15 cellular contexts compared by ENCODE assay signal in genomic region chr13:109904218-109904617, GRCh38.
A peak's percentile ranks its signal among the peaks of the same experiment; 100 is the strongest.
DNase-seq lines count a peak whose midpoint lies in the region; ATAC-seq, FAIRE-seq and TF ChIP-seq lines count a peak whose summit lies in the region.
"Had no signal": no experiment of that assay in that cellular context is flagged by ENCODE, and none has a peak within 500 bp of the region (broad histone marks: within the 10 kb centered on the region; RNA-seq: fewer than 3 reads in every experiment).

No MANE protein-coding gene starts in this region.

- H3K9me3 ChIP-seq in breast epithelium (peaks cover 0 to 9% of the 10 kb centered on the region in 2 donors), K562 (replicated peaks; ENCODE audit: control insufficient read depth, insufficient read depth, low read depth, low read length) (no peaks in the 10 kb centered on the region)

- H3K4me1 Mint-ChIP-seq in MCF 10A (ENCODE audit: insufficient read depth, unreplicated experiment) = no peaks in the 10 kb centered on the region
- H3K4me1 Mint-ChIP-seq in activated CD4-positive, alpha-beta T cell treated with anti-CD3 and anti-CD28 coated beads, Interleukin-2, amount 10 ng/mL, durations not matched to agents 7 days and 5 days = no peaks in the 10 kb centered on the region

- H3K4me3 Mint-ChIP-seq in MCF 10A (ENCODE audit: unreplicated experiment) = no peak overlapping the region
- no peak overlapping the region for H3K4me3 Mint-ChIP-seq in activated CD4-positive, alpha-beta T cell treated with anti-CD3 and anti-CD28 coated beads, Interleukin-2, amount 10 ng/mL, durations not matched to agents 7 days and 5 days
- H3K4me3 Mint-ChIP-seq: activated CD8-positive, alpha-beta T cell treated with anti-CD3 and anti-CD28 coated beads, Interleukin-2, amount 10 ng/mL, durations not matched to agents 7 days and 5 days had no signal

- in situ Hi-C loops in K562 (cut with MboI) = no loop called here

- TF ChIP-seq CTCF in MCF 10A (IDR thresholded peaks at IDR 0.05; ENCODE audit: unreplicated experiment) = no peak
- TF ChIP-seq CTCF in breast epithelium (IDR thresholded peaks at IDR 0.05) = no peak
- TF ChIP-seq CTCF in K562 (IDR thresholded peaks at IDR 0.05 in 2 of 3, conservative IDR thresholded peaks at IDR 0.05 in 1 of 3; ENCODE audit: insufficient read depth in 2 of 3, low read depth in 1 of 3, low read length in 3 of 3) = peak in 2 of 3 experiments; percentile 9 to 36; a peak in 2 of 6 replicates

- TF ChIP-seq RAD21 in K562 (CRISPR knock-in tag; conservative IDR thresholded peaks at IDR 0.05 in 1 of 2, IDR thresholded peaks at IDR 0.05 in 1 of 2) = peak in 1 of 2 experiments; percentile 45; a peak in 1 of 4 replicates

- no peak for TF ChIP-seq EP300 in K562 (IDR thresholded peaks at IDR 0.05; ENCODE audit: low read length)

- H3K27me3 ChIP-seq in breast epithelium (no peaks in the 10 kb centered on the region), K562 (ENCODE audit: control insufficient read depth in 2 of 2, insufficient read depth in 2 of 2, low read length in 2 of 2) (no peaks in the 10 kb centered on the region)

- H2AFZ ChIP-seq in K562 (ENCODE audit: low read depth, low read length) = no peak overlapping the region

- H3K27ac Mint-ChIP-seq in MCF 10A (ENCODE audit: low read depth, unreplicated experiment) = no peak overlapping the region
- H3K27ac Mint-ChIP-seq in activated CD4-positive, alpha-beta T cell treated with anti-CD3 and anti-CD28 coated beads, Interleukin-2, amount 10 ng/mL, durations not matched to agents 7 days and 5 days = no peak overlapping the region
- H3K27ac Mint-ChIP-seq: activated CD8-positive, alpha-beta T cell treated with anti-CD3 and anti-CD28 coated beads, Interleukin-2, amount 10 ng/mL, durations not matched to agents 7 days and 5 days had no signal

- no peaks in the 10 kb centered on the region for H3K9me3 Mint-ChIP-seq in MCF 10A (ENCODE audit: unreplicated experiment)
- no peaks in the 10 kb centered on the region for H3K9me3 Mint-ChIP-seq in activated CD4-positive, alpha-beta T cell treated with anti-CD3 and anti-CD28 coated beads, Interleukin-2, amount 10 ng/mL, durations not matched to agents 7 days and 5 days

- H4K20me1 ChIP-seq in K562 (replicated peaks; ENCODE audit: control insufficient read depth, insufficient read depth, low read length) = no peaks in the 10 kb centered on the region

- H3K9ac ChIP-seq in K562 (ENCODE audit: insufficient read depth in 1 of 2, low read depth in 2 of 2, low read length in 2 of 2) = no peak overlapping the region

- POLR2A ChIA-PET in MCF 10A (lab: Yijun Ruan, JAX) (no interaction called here), K562 (lab: Yijun Ruan, JAX) (no interaction called here)
- POLR2A ChIA-PET in activated CD4-positive, alpha-beta T cell treated with anti-CD3 and anti-CD28 coated beads, Interleukin-2, amount 10 ng/mL, durations not matched to agents 7 days and 5 days (lab: Charles Lee) = no interaction called here

- ATAC-seq in K562 = peak; percentile 95
- ATAC-seq: activated CD8-positive, alpha-beta T cell treated with anti-CD3 and anti-CD28 coated beads, Interleukin-2, amount 10 ng/mL, durations not matched to agents 7 days and 5 days had no signal

- DNase-seq in MCF 10A (ENCODE audit: unreplicated experiment) (peak; percentile 6), breast epithelium (ENCODE audit: low spot score in 2 of 2) (no peak), NCI-H82 (lab: John Stamatoyannopoulos, UW) (peak; percentile 70), K562 (ENCODE audit: extremely low read depth in 1 of 4, low spot score in 3 of 4) (peak; percentile 16 to 53 (median 19)), cardiac septum (ENCODE audit: low spot score) (no peak), foreskin melanocyte (no peak)
- no peak for DNase-seq in activated CD4-positive, alpha-beta T cell treated with anti-CD3 and anti-CD28 coated beads, Interleukin-2, amount 10 ng/mL, durations not matched to agents 7 days and 5 days
- no peak for DNase-seq in stimulated activated CD4-positive, alpha-beta T cell treated with anti-CD3 and anti-CD28 coated beads, Interleukin-2, amount 100 ng/mL, for 48 hours
- DNase-seq: activated CD8-positive, alpha-beta T cell treated with anti-CD3 and anti-CD28 coated beads, Interleukin-2, amount 10 ng/mL, durations not matched to agents 7 days and 5 days; activated gamma-delta T cell; effector CD8-positive, alpha-beta T cell; kidney; NCI-H146 had no signal

- no peak overlapping the region for H3K4me2 ChIP-seq in K562 (ENCODE audit: insufficient read depth, low read length)

- WGBS in K562 (ENCODE audit: insufficient coverage, low coverage, missing lambda C conversion rate) = 3% methylated on average over 4 of the region's 4 CpGs

- H3K27ac ChIP-seq in breast epithelium (no peak overlapping the region), K562 (ENCODE audit: extremely low read depth, low read depth, low read length) (no peak overlapping the region)

- no TSS peak for BruUV-seq in MCF 10A (replicated peaks; lab: Mats Ljungman, UMichigan)
- BruUV-seq in K562 (replicated peaks; lab: Mats Ljungman, UMichigan) = no TSS peak

- H3K4me1 ChIP-seq in breast epithelium = no peaks in the 10 kb centered on the region
- H3K4me1 ChIP-seq in K562 (replicated peaks in 1 of 2; ENCODE audit: control insufficient read depth in 2 of 2, insufficient read depth in 2 of 2, low read length in 2 of 2) = no peaks in the 10 kb centered on the region

- no peaks in the 10 kb centered on the region for H3K27me3 Mint-ChIP-seq in MCF 10A (ENCODE audit: insufficient read depth, unreplicated experiment)
- H3K27me3 Mint-ChIP-seq in activated CD4-positive, alpha-beta T cell treated with anti-CD3 and anti-CD28 coated beads, Interleukin-2, amount 10 ng/mL, durations not matched to agents 7 days and 5 days = peaks cover 2% of the 10 kb centered on the region

- no peak overlapping the region for H3K4me3 ChIP-seq in breast epithelium
- H3K4me3 ChIP-seq in K562 = no peak overlapping the region

- no peaks in the 10 kb centered on the region for H3K36me3 ChIP-seq in breast epithelium
- no peaks in the 10 kb centered on the region for H3K36me3 ChIP-seq in K562 (ENCODE audit: control insufficient read depth, insufficient read depth, low read length)

- H3K79me2 ChIP-seq in K562 (ENCODE audit: control insufficient read depth, insufficient read depth, low read length) = no peaks in the 10 kb centered on the region

- CTCF ChIA-PET in MCF 10A (lab: Yijun Ruan, JAX) (interaction anchor here (0.6 kb wide), 1 partner anchor 65 kb away, joined by 3 read pairs; no protein-coding TSS in a partner anchor), K562 (lab: Yijun Ruan, JAX; ENCODE audit: low intra/inter-chr PET ratio) (no interaction called here)
- CTCF ChIA-PET in activated CD4-positive, alpha-beta T cell treated with anti-CD3 and anti-CD28 coated beads, Interleukin-2, amount 10 ng/mL, durations not matched to agents 7 days and 5 days (lab: Charles Lee) = no interaction called here

- TF ChIP-seq POLR2A in breast epithelium (IDR thresholded peaks at IDR 0.05) = no peak
- TF ChIP-seq POLR2A in K562 (conservative IDR thresholded peaks at IDR 0.05) = no peak

- H3K9me1 ChIP-seq in K562 (ENCODE audit: control insufficient read depth, insufficient read depth, low read length) = no peaks in the 10 kb centered on the region

- intact Hi-C loops in MCF 10A (cut with micrococcal nuclease) = no loop called here
- intact Hi-C loops in breast epithelium (cut with DNase I; ENCODE audit: low total_unique reads) = no loop called here
- intact Hi-C loops in K562 (cut with micrococcal nuclease) = no loop called here
- intact Hi-C loops in cardiac septum (cut with DNase I) = no loop called here

- no peak for FAIRE-seq in K562 (lab: Jason Lieb, UNC)
- FAIRE-seq: frontal cortex, HTR-8/SVneo, kidney had no signal

- H3K36me3 Mint-ChIP-seq in MCF 10A (ENCODE audit: insufficient read depth, unreplicated experiment) = no peaks in the 10 kb centered on the region
- H3K36me3 Mint-ChIP-seq in activated CD4-positive, alpha-beta T cell treated with anti-CD3 and anti-CD28 coated beads, Interleukin-2, amount 10 ng/mL, durations not matched to agents 7 days and 5 days (ENCODE audit: low read depth) = no peaks in the 10 kb centered on the region

TF ChIP-seq in K562, 482 proteins besides CTCF, POLR2A, EP300 and RAD21 (continues in another document):
- TF ChIP-seq ZNF274 (IDR thresholded peaks at IDR 0.05; ENCODE audit: borderline replicate concordance, low read depth, low read length) (no peak), MIER1 (IDR thresholded peaks at IDR 0.05; ENCODE audit: low read depth) (no peak), STAT6 (CRISPR knock-in tag; IDR thresholded peaks at IDR 0.05) (no peak), NBN (IDR thresholded peaks at IDR 0.05; ENCODE audit: low read depth) (no peak), ZNF263 (CRISPR knock-in tag; IDR thresholded peaks at IDR 0.05; ENCODE audit: borderline replicate concordance) (no peak), SIRT6 (IDR thresholded peaks at IDR 0.05; ENCODE audit: low read depth, low read length) (no peak), SIN3B (IDR thresholded peaks at IDR 0.05; ENCODE audit: low read depth) (no peak), KLF13 (tag; IDR thresholded peaks at IDR 0.05; ENCODE audit: borderline replicate concordance, low read depth) (no peak), RHOXF2B (CRISPR knock-in tag; conservative IDR thresholded peaks at IDR 0.05) (no peak), MED1 (CRISPR knock-in tag; IDR thresholded peaks at IDR 0.05; ENCODE audit: borderline replicate concordance) (no peak), JUND (IDR thresholded peaks at IDR 0.05; ENCODE audit: borderline replicate concordance, low read depth, low read length) (peak; percentile 48; the same call in 1 of the 2 replicates), JUND (tag; IDR thresholded peaks at IDR 0.05; ENCODE audit: borderline replicate concordance, low read depth, low read length) (peak; percentile 41; the same call in 1 of the 3 replicates), KLF1 (tag; IDR thresholded peaks at IDR 0.05) (no peak)

Comparison
In these comparisons a context has a peak if more than half of its experiments do, and no peak if none do; other contexts are left out.
1. DNase-seq: peak in MCF 10A (single experiment), NCI-H82 (single experiment) and K562 (4 of 4); none in breast epithelium (0 of 2), activated CD4-positive, alpha-beta T cell treated with anti-CD3 and anti-CD28 coated beads, Interleukin-2, amount 10 ng/mL, durations not matched to agents 7 days and 5 days (single experiment), stimulated activated CD4-positive, alpha-beta T cell treated with anti-CD3 and anti-CD28 coated beads, Interleukin-2, amount 100 ng/mL, for 48 hours (0 of 2), cardiac septum (single experiment) and foreskin melanocyte (single experiment).
2. CTCF ChIP-seq: peak in K562 (2 of 3); none in MCF 10A (single experiment) and breast epithelium (0 of 3).